28 cellular contexts compared by ENCODE assay signal in the genomic region with DNA sequence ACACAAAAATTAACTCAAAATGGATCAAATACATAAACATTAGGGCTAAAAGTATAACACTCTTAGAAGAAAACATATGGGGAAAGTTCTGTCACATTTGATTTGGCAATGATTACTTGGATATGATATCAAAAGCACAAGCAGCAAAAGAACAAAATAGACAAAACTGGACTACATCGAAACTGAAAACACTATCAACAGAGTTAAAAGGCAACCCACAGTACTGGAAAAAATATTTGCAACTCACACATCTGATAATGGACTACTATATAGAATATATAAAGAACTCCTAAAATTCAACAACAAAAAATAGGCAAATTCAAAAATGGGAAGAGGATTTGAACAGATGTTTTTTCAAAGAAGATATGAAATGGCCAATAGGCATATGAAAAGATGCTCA. TPM values are rescaled to one million over a fixed set of nuclear protein-coding genes. Genes with fewer than 3 reads are reported as not detected.
A peak's percentile ranks its signal among the peaks of the same experiment; 100 is the strongest.
DNase-seq lines count a peak whose midpoint lies in the region; ATAC-seq, FAIRE-seq and TF ChIP-seq lines count a peak whose summit lies in the region.
"Had no signal": no experiment of that assay in that cellular context is flagged by ENCODE, and none has a peak within 500 bp of the region (broad histone marks: within the 10 kb centered on the region; RNA-seq: fewer than 3 reads in every experiment).

No MANE protein-coding gene starts in this region.

- peaks cover 0 to 19% of the 10 kb centered on the region in 2 experiments for H3K36me3 ChIP-seq in SK-N-SH (replicated peaks in 1 of 2; ENCODE audit: control insufficient read depth in 1 of 2, insufficient read depth in 2 of 2, low read length in 1 of 2)
- H3K36me3 ChIP-seq: sigmoid colon, tibial nerve had no signal

- peaks cover 5% of the 10 kb centered on the region; the same call in 1 of the 2 replicates for H3K9me3 ChIP-seq in SK-N-SH
- H3K9me3 ChIP-seq: Caco-2, mucosa of descending colon, sigmoid colon had no signal

- H3K4me1 ChIP-seq in SK-N-SH (ENCODE audit: control insufficient read depth in 1 of 2, insufficient read depth in 2 of 2, low read depth in 1 of 2, low read length in 1 of 2): peaks cover 0 to 15% of the 10 kb centered on the region in 2 experiments
- H3K4me1 ChIP-seq: Caco-2 had no signal

- no peak for TF ChIP-seq EP300 in SK-N-SH (IDR thresholded peaks at IDR 0.05; ENCODE audit: borderline replicate concordance in 1 of 2, low read depth in 1 of 2, low read length in 1 of 2)

- no peaks in the 10 kb centered on the region for H3K27me3 Mint-ChIP-seq in activated CD4-positive, alpha-beta T cell treated with anti-CD3 and anti-CD28 coated beads, Interleukin-2, amount 10 ng/mL, durations not matched to agents 24 days and 14 days
- no peaks in the 10 kb centered on the region for H3K27me3 Mint-ChIP-seq in activated T-helper 1 cell treated with anti-CD3 and anti-CD28 coated beads, Interleukin-12 subunit alpha, Interleukin-12 subunit beta, Interleukin-2, Interleukin-4 antibody, amounts not matched to agents 30 ng/mL and 10 ng/mL and 1 ng/mL, durations not matched to agents 14 hours and 24 hours and 36 hours (ENCODE audit: insufficient read depth)
- H3K27me3 Mint-ChIP-seq in naive thymus-derived CD8-positive, alpha-beta T cell: no peaks in the 10 kb centered on the region
- H3K27me3 Mint-ChIP-seq: dendritic cell treated with granulocyte-macrophage colony-stimulating factor and Interleukin-4, amounts not matched to agents 40 ng/mL and 50 ng/mL, for 4 days; progenitor cell of endocrine pancreas had no signal

- no peak for TF ChIP-seq RAD21 in SK-N-SH (IDR thresholded peaks at IDR 0.05; ENCODE audit: low read length)

- H3K9me2 ChIP-seq in SK-N-SH: no peaks in the 10 kb centered on the region

- peak overlapping the region; percentile 55 for H3K4me3 Mint-ChIP-seq in activated CD4-positive, alpha-beta T cell treated with anti-CD3 and anti-CD28 coated beads, Interleukin-2, amount 10 ng/mL, durations not matched to agents 24 days and 14 days
- peak overlapping the region; percentile 54 for H3K4me3 Mint-ChIP-seq in activated T-helper 1 cell treated with anti-CD3 and anti-CD28 coated beads, Interleukin-12 subunit alpha, Interleukin-12 subunit beta, Interleukin-2, Interleukin-4 antibody, amounts not matched to agents 30 ng/mL and 10 ng/mL and 1 ng/mL, durations not matched to agents 14 hours and 24 hours and 36 hours
- H3K4me3 Mint-ChIP-seq in naive thymus-derived CD8-positive, alpha-beta T cell: peak overlapping the region in 8 of 10 donors; percentile 6 to 64 (median 50)
- H3K4me3 Mint-ChIP-seq: dendritic cell treated with granulocyte-macrophage colony-stimulating factor and Interleukin-4, amounts not matched to agents 40 ng/mL and 50 ng/mL, for 4 days had no signal

- no peak overlapping the region for H3K9ac ChIP-seq in SK-N-SH

- DNase-seq in activated CD4-positive, alpha-beta T cell treated with anti-CD3 and anti-CD28 coated beads, Interleukin-2, amount 10 ng/mL, durations not matched to agents 24 days and 14 days: no peak
- no peak for DNase-seq in activated CD4-positive, alpha-beta T cell treated with anti-CD3 and anti-CD28 coated beads for 48 hours
- DNase-seq in GM12891 (ENCODE audit: insufficient read length, low spot score) (no peak), SK-N-SH (no peak), pons (ENCODE audit: low spot score) (no peak)
- DNase-seq in activated T-helper 1 cell treated with anti-CD3 and anti-CD28 coated beads, Interleukin-12 subunit alpha, Interleukin-12 subunit beta, Interleukin-2, Interleukin-4 antibody, amounts not matched to agents 30 ng/mL and 10 ng/mL and 1 ng/mL, durations not matched to agents 14 hours and 24 hours and 36 hours (ENCODE audit: low spot score): no peak
- no peak for DNase-seq in naive thymus-derived CD8-positive, alpha-beta T cell
- no peak for DNase-seq in activated effector memory CD4-positive, alpha-beta T cell treated with anti-CD3 and anti-CD28 coated beads, Interleukin-2, amount 50 U/mL, for 16 hours
- DNase-seq: activated CD4-positive, alpha-beta T cell treated with anti-CD3 and anti-CD28 coated beads for 1 hour; activated CD8-positive, alpha-beta memory T cell treated with anti-CD3 and anti-CD28 coated beads, Interleukin-2, amount 50 U/mL, for 4 hours; activated naive CD4-positive, alpha-beta T cell treated with Interleukin-2 at 50 U/mL for 16 hours; Caco-2; caudate nucleus; kidney glomerular epithelial cell; mucosa of descending colon; NCI-H1694; NCI-H524; NK-92 treated with Interleukin-12 subunit alpha and Interleukin-12 subunit beta, amount 100 ng/mL, for 24 hours; PC-9; Right ventricle myocardium superior; sigmoid colon; SW 1271 had no signal

- intact Hi-C loops in activated CD4-positive, alpha-beta T cell treated with anti-CD3 and anti-CD28 coated beads, Interleukin-2, amount 10 ng/mL, durations not matched to agents 24 days and 14 days (cut with micrococcal nuclease): loop anchor here (1.0 to 2.0 kb wide), 3 partner anchors 19 to 50 kb away; a partner anchor contains a TSS
- intact Hi-C loops in activated T-helper 1 cell treated with anti-CD3 and anti-CD28 coated beads, Interleukin-12 subunit alpha, Interleukin-12 subunit beta, Interleukin-2, Interleukin-4 antibody, amounts not matched to agents 30 ng/mL and 10 ng/mL and 1 ng/mL, durations not matched to agents 14 hours and 24 hours and 36 hours (cut with micrococcal nuclease): loop anchor here (1.0 to 2.0 kb wide), 4 partner anchors 9 to 88 kb away; no protein-coding TSS in a partner anchor

- no peak for TF ChIP-seq POLR2A in GM12891 (IDR thresholded peaks at IDR 0.05; ENCODE audit: low read depth, low read length)

- H3F3A ChIP-seq in SK-N-SH (replicated peaks; ENCODE audit: insufficient read depth): peaks cover 36% of the 10 kb centered on the region

- TF ChIP-seq CTCF in SK-N-SH (IDR thresholded peaks at IDR 0.05): no peak

- no peaks in the 10 kb centered on the region for H3K27me3 ChIP-seq in SK-N-SH (ENCODE audit: insufficient read depth)
- H3K27me3 ChIP-seq: sigmoid colon, tibial nerve had no signal

- POLR2A ChIA-PET in naive thymus-derived CD8-positive, alpha-beta T cell (lab: Charles Lee): interaction anchor here (0.7 to 1.3 kb wide), 3 partner anchors 80 to 165 kb away, joined by 4 to 9 read pairs (median 5); a partner anchor contains a TSS
- POLR2A ChIA-PET in SK-N-SH (lab: Yijun Ruan, JAX): no interaction called here

- no peak for ATAC-seq in naive thymus-derived CD8-positive, alpha-beta T cell
- ATAC-seq: mucosa of descending colon had no signal

- no peak overlapping the region for H3K27ac ChIP-seq in SK-N-SH (ENCODE audit: low read depth in 2 of 2, low read length in 1 of 2)
- H3K27ac ChIP-seq: PC-9, tibial nerve had no signal

- peaks cover 97% of the 10 kb centered on the region for H3K79me2 ChIP-seq in SK-N-SH (ENCODE audit: insufficient read depth)

- peak overlapping the region; percentile 87 for H3K27ac Mint-ChIP-seq in activated CD4-positive, alpha-beta T cell treated with anti-CD3 and anti-CD28 coated beads, Interleukin-2, amount 10 ng/mL, durations not matched to agents 24 days and 14 days
- H3K27ac Mint-ChIP-seq in activated T-helper 1 cell treated with anti-CD3 and anti-CD28 coated beads, Interleukin-12 subunit alpha, Interleukin-12 subunit beta, Interleukin-2, Interleukin-4 antibody, amounts not matched to agents 30 ng/mL and 10 ng/mL and 1 ng/mL, durations not matched to agents 14 hours and 24 hours and 36 hours: peak overlapping the region; percentile 84
- peak overlapping the region; percentile 9 to 94 (median 67) for H3K27ac Mint-ChIP-seq in naive thymus-derived CD8-positive, alpha-beta T cell
- H3K27ac Mint-ChIP-seq: dendritic cell treated with granulocyte-macrophage colony-stimulating factor and Interleukin-4, amounts not matched to agents 40 ng/mL and 50 ng/mL, for 4 days; progenitor cell of endocrine pancreas had no signal

- H3K4me3 ChIP-seq in SK-N-SH (ENCODE audit: low read depth in 2 of 2, low read length in 1 of 2): no peak overlapping the region
- H3K4me3 ChIP-seq: lung, mucosa of descending colon, PC-9, sigmoid colon, tibial nerve had no signal

- CTCF ChIA-PET in SK-N-SH (lab: Yijun Ruan, JAX): interaction anchor here (1.2 to 2.4 kb wide), 3 partner anchors 10 to 96 kb away, joined by 3 to 10 read pairs (median 8); a partner anchor contains a TSS

- peak; percentile 54 for FAIRE-seq in GM12891 (lab: Jason Lieb, UNC)
- FAIRE-seq: astrocyte, TTC549 had no signal

- peaks cover 48% of the 10 kb centered on the region for H3K4me1 Mint-ChIP-seq in activated CD4-positive, alpha-beta T cell treated with anti-CD3 and anti-CD28 coated beads, Interleukin-2, amount 10 ng/mL, durations not matched to agents 24 days and 14 days
- peaks cover 50% of the 10 kb centered on the region for H3K4me1 Mint-ChIP-seq in activated T-helper 1 cell treated with anti-CD3 and anti-CD28 coated beads, Interleukin-12 subunit alpha, Interleukin-12 subunit beta, Interleukin-2, Interleukin-4 antibody, amounts not matched to agents 30 ng/mL and 10 ng/mL and 1 ng/mL, durations not matched to agents 14 hours and 24 hours and 36 hours (ENCODE audit: low read depth)
- H3K4me1 Mint-ChIP-seq in naive thymus-derived CD8-positive, alpha-beta T cell: peaks cover 30 to 85% (median 72%) of the 10 kb centered on the region in 4 donors

- H4K20me1 ChIP-seq in SK-N-SH (ENCODE audit: insufficient read depth): no peaks in the 10 kb centered on the region

- H3K36me3 Mint-ChIP-seq in activated CD4-positive, alpha-beta T cell treated with anti-CD3 and anti-CD28 coated beads, Interleukin-2, amount 10 ng/mL, durations not matched to agents 24 days and 14 days (ENCODE audit: low read depth): peaks cover 17% of the 10 kb centered on the region
- peaks cover 24% of the 10 kb centered on the region for H3K36me3 Mint-ChIP-seq in activated T-helper 1 cell treated with anti-CD3 and anti-CD28 coated beads, Interleukin-12 subunit alpha, Interleukin-12 subunit beta, Interleukin-2, Interleukin-4 antibody, amounts not matched to agents 30 ng/mL and 10 ng/mL and 1 ng/mL, durations not matched to agents 14 hours and 24 hours and 36 hours (ENCODE audit: low read depth)
- H3K36me3 Mint-ChIP-seq in naive thymus-derived CD8-positive, alpha-beta T cell: peaks cover 0 to 13% (median 2%) of the 10 kb centered on the region in 3 donors

- WGBS in SK-N-SH (ENCODE audit: low lambda C conversion rate): 95% methylated on average over 1 of the region's 1 CpG

- H3K9me3 Mint-ChIP-seq in activated CD4-positive, alpha-beta T cell treated with anti-CD3 and anti-CD28 coated beads, Interleukin-2, amount 10 ng/mL, durations not matched to agents 24 days and 14 days: peaks cover 11% of the 10 kb centered on the region
- H3K9me3 Mint-ChIP-seq in activated T-helper 1 cell treated with anti-CD3 and anti-CD28 coated beads, Interleukin-12 subunit alpha, Interleukin-12 subunit beta, Interleukin-2, Interleukin-4 antibody, amounts not matched to agents 30 ng/mL and 10 ng/mL and 1 ng/mL, durations not matched to agents 14 hours and 24 hours and 36 hours: peaks cover 15% of the 10 kb centered on the region
- peaks cover 0 to 4% (median 0%) of the 10 kb centered on the region in 9 donors for H3K9me3 Mint-ChIP-seq in naive thymus-derived CD8-positive, alpha-beta T cell

- no peak overlapping the region for H2AFZ ChIP-seq in SK-N-SH (ENCODE audit: low read depth)
- H2AFZ ChIP-seq: PC-9 had no signal

- H3K4me2 ChIP-seq in SK-N-SH: no peak overlapping the region
- H3K4me2 ChIP-seq: PC-9 had no signal

RNA-seq across cellular contexts. Expression of a gene that starts 51.0 kb away (rescaled TPM):
- total RNA-seq in activated CD4-positive, alpha-beta T cell treated with anti-CD3 and anti-CD28 coated beads, Interleukin-2, amount 10 ng/mL, durations not matched to agents 24 days and 14 days: 79.0 and 79.3 TPM in 2 replicates
- 66.7 TPM for polyA plus RNA-seq in GM12891 (2012; ENCODE audit: low read depth, missing spikeins)
- total RNA-seq in activated T-helper 1 cell treated with anti-CD3 and anti-CD28 coated beads, Interleukin-12 subunit alpha, Interleukin-12 subunit beta, Interleukin-2, Interleukin-4 antibody, amounts not matched to agents 30 ng/mL and 10 ng/mL and 1 ng/mL, durations not matched to agents 14 hours and 24 hours and 36 hours: 81.7 and 88.6 TPM in 2 replicates
- total RNA-seq in naive thymus-derived CD8-positive, alpha-beta T cell: 100 to 1,000 TPM; 215 to 219 TPM
- polyA plus RNA-seq in naive thymus-derived CD8-positive, alpha-beta T cell: 100 to 1,000 TPM; 102 to 121 (median 104) TPM
- 42.8 and 66.3 TPM in 2 replicates for polyA plus RNA-seq in SK-N-SH (2012; rRNA removed)
- 56.6 and 60.1 TPM in 2 replicates for polyA plus RNA-seq in SK-N-SH (2012; cell fraction: cytosol; rRNA removed)
- 90.7 and 145 TPM in 2 replicates for polyA plus RNA-seq in SK-N-SH (2012; cell fraction: nucleus; rRNA removed)
